1 cellular context compared by ENCODE assay signal in genomic region chr6:154303642-154304041, GRCh38.
TF ChIP-seq lines count a peak whose summit lies in the region.

No MANE protein-coding gene starts in this region.

TF ChIP-seq in IMR-90, 13 proteins besides CTCF, POLR2A, EP300 and RAD21:
- peak; percentile 74 for TF ChIP-seq FOS (IDR thresholded peaks at IDR 0.05; ENCODE audit: low read depth, low read length)
- TF ChIP-seq CEBPB (IDR thresholded peaks at IDR 0.05; ENCODE audit: low read depth, low read length): peak; percentile 59
- 0 out of 2 replicates have a peak, but pooled peaks have one; percentile 5 for TF ChIP-seq BHLHE40 (IDR thresholded peaks at IDR 0.05; ENCODE audit: low read depth, low read length)
TF ChIP-seq in IMR-90: peak in this region for 3; not testable (repeated sequence) for 10.
